29 cellular contexts compared by ENCODE assay signal in the genomic region with DNA sequence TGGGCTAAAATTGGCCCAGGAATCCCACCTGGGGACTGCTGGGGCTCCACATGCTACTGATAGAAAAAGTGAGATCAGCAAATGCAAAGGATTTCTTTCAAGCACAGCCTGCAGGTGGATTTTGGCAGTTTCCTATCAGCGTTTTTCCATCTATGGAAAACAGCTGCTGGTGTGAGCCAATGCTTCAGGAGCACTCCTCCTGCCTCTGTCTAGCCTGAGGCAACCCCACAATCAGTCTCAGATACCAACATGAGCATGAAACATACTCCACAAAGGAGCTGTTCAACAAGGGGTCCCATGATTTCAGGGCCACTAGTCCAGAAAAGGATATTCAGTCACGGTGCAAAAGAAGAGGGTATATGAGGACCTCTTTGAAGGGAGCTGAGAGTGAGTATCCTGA.
A peak's percentile ranks its signal among the peaks of the same experiment; 100 is the strongest.
DNase-seq lines count a peak whose midpoint lies in the region; ATAC-seq and TF ChIP-seq lines count a peak whose summit lies in the region.
"Had no signal": no experiment of that assay in that cellular context is flagged by ENCODE, and none has a peak within 500 bp of the region (broad histone marks: within the 10 kb centered on the region; RNA-seq: fewer than 3 reads in every experiment).

No MANE protein-coding gene starts in this region.

- H2AFZ ChIP-seq in SK-N-SH (ENCODE audit: low read depth) = no peak overlapping the region

- H3K27ac ChIP-seq in SK-N-SH (ENCODE audit: low read depth in 2 of 2, low read length in 1 of 2) = peak overlapping the region in 1 of 2 experiments; percentile 99; a peak in 2 of 4 replicates
- no peak overlapping the region for H3K27ac ChIP-seq in endodermal cell (ENCODE audit: low read depth, low read length)
- H3K27ac ChIP-seq: BLaER1 treated with 17β-estradiol and CSF1 and Interleukin-3, amounts not matched to agents 10 nM and 100 nM; colonic mucosa; esophagus squamous epithelium; neutrophil; right lobe of liver; suprapubic skin had no signal

- H3K4me1 Mint-ChIP-seq in endodermal cell = peaks cover 12% of the 10 kb centered on the region
- H3K4me1 Mint-ChIP-seq in natural killer cell treated with Interleukin-12 subunit alpha and Interleukin-12 subunit beta and Interleukin-15 and Interleukin-18, amount 100 ng/mL, for 72 hours (ENCODE audit: low read depth in 2 of 2) = no peaks in the 10 kb centered on the region
- no peaks in the 10 kb centered on the region for H3K4me1 Mint-ChIP-seq in naive thymus-derived CD8-positive, alpha-beta T cell
- H3K4me1 Mint-ChIP-seq: activated T-helper 17 cell treated with anti-CD3 and anti-CD28 coated beads, Interleukin-2, amount 50 U/mL, for 72 hours; memory B cell; stimulated activated memory B cell treated with anti-CD40 and anti-IgM and Interleukin-4, amounts not matched to agents 10 μg/mL and 1 μg/mL and 100 μg/mL, for 72 hours had no signal

- no peak overlapping the region for H3K4me3 ChIP-seq in SK-N-SH (ENCODE audit: low read depth in 2 of 2, low read length in 1 of 2)
- no peak overlapping the region for H3K4me3 ChIP-seq in endodermal cell (ENCODE audit: low read length)
- H3K4me3 ChIP-seq in skeletal muscle satellite cell (ENCODE audit: low read length) = no peak overlapping the region
- H3K4me3 ChIP-seq: BLaER1 treated with 17β-estradiol and CSF1 and Interleukin-3, amounts not matched to agents 10 nM and 100 nM; colonic mucosa; esophagus squamous epithelium; right lobe of liver; SJSA1; suprapubic skin had no signal

- no peaks in the 10 kb centered on the region for H3K27me3 ChIP-seq in SK-N-SH (ENCODE audit: insufficient read depth)
- no peaks in the 10 kb centered on the region for H3K27me3 ChIP-seq in endodermal cell (ENCODE audit: control insufficient read depth, insufficient read depth, low read length, poor library complexity, severe bottlenecking)
- no peaks in the 10 kb centered on the region for H3K27me3 ChIP-seq in skeletal muscle satellite cell (ENCODE audit: control insufficient read depth, insufficient read depth, low read length)
- H3K27me3 ChIP-seq: BLaER1 treated with 17β-estradiol and CSF1 and Interleukin-3, amounts not matched to agents 10 nM and 100 nM; colonic mucosa; esophagus squamous epithelium; right lobe of liver; SJSA1; suprapubic skin had no signal

- peaks cover 42% of the 10 kb centered on the region for H3F3A ChIP-seq in SK-N-SH (replicated peaks; ENCODE audit: insufficient read depth)

- CTCF ChIA-PET in SK-N-SH (lab: Yijun Ruan, JAX) = interaction anchor here (0.5 kb wide), 1 partner anchor 29 kb away, joined by 3 read pairs; no protein-coding TSS in a partner anchor

- DNase-seq in SK-N-SH = peak; percentile 23
- DNase-seq in NCI-H526 (lab: John Stamatoyannopoulos, UW) = peak; percentile 91 to 92
- no peak for DNase-seq in endodermal cell
- DNase-seq in natural killer cell treated with Interleukin-12 subunit alpha and Interleukin-12 subunit beta and Interleukin-15 and Interleukin-18, amount 100 ng/mL, for 72 hours (ENCODE audit: low spot score) = no peak
- DNase-seq in naive thymus-derived CD8-positive, alpha-beta T cell = no peak
- DNase-seq: activated CD4-positive, alpha-beta memory T cell treated with anti-CD3 and anti-CD28 coated beads for 36 hours; activated CD4-positive, CD25-positive, alpha-beta regulatory T cell treated with anti-CD3 and anti-CD28 coated beads, Interleukin-2, amount 50 U/mL, for 72 hours; activated CD8-positive, alpha-beta memory T cell treated with anti-CD3 and anti-CD28 coated beads, Interleukin-2, amount 50 U/mL, for 4 hours; activated naive CD4-positive, alpha-beta T cell treated with anti-CD3 and anti-CD28 coated beads, Interleukin-2, amount 50 U/mL, for 16 hours; esophagus squamous epithelium; GDM1; NCI-H2107; NCI-H524 treated with DMSO at 0.1 percent for 48 hours; right lobe of liver; stimulated activated CD4-positive, alpha-beta T cell treated with anti-CD3 and anti-CD28 coated beads, Interleukin-4, amount 100 ng/mL, for 4 hours had no signal

- no peaks in the 10 kb centered on the region; the same call in 1 of the 2 replicates for H3K79me2 ChIP-seq in SK-N-SH (ENCODE audit: insufficient read depth)

- peaks cover 2% of the 10 kb centered on the region for H3K27me3 Mint-ChIP-seq in endodermal cell (ENCODE audit: insufficient read depth)
- H3K27me3 Mint-ChIP-seq in natural killer cell treated with Interleukin-12 subunit alpha and Interleukin-12 subunit beta and Interleukin-15 and Interleukin-18, amount 100 ng/mL, for 72 hours = peaks cover 0 to 7% of the 10 kb centered on the region in 2 donors
- H3K27me3 Mint-ChIP-seq in naive thymus-derived CD8-positive, alpha-beta T cell = peaks cover 0 to 3% (median 1%) of the 10 kb centered on the region in 5 donors
- H3K27me3 Mint-ChIP-seq: memory B cell; stimulated activated memory B cell treated with anti-CD40 and anti-IgM and Interleukin-4, amounts not matched to agents 10 μg/mL and 1 μg/mL and 100 μg/mL, for 72 hours had no signal

- no peak overlapping the region for H3K4me3 Mint-ChIP-seq in endodermal cell
- no peak overlapping the region for H3K4me3 Mint-ChIP-seq in natural killer cell treated with Interleukin-12 subunit alpha and Interleukin-12 subunit beta and Interleukin-15 and Interleukin-18, amount 100 ng/mL, for 72 hours
- H3K4me3 Mint-ChIP-seq in naive thymus-derived CD8-positive, alpha-beta T cell = no peak overlapping the region
- H3K4me3 Mint-ChIP-seq: activated CD4-positive, alpha-beta memory T cell treated with anti-CD3 and anti-CD28 coated beads for 36 hours; activated T-helper 17 cell treated with anti-CD3 and anti-CD28 coated beads, Interleukin-2, amount 50 U/mL, for 72 hours; memory B cell; stimulated activated memory B cell treated with anti-CD40 and anti-IgM and Interleukin-4, amounts not matched to agents 10 μg/mL and 1 μg/mL and 100 μg/mL, for 72 hours; T-helper 1 cell treated with Interleukin-12 subunit alpha and Interleukin-12 subunit beta and Interleukin-4 antibody, amounts not matched to agents 30 μg/mL and 1 μg/mL, for 36 hours had no signal

- no peak for TF ChIP-seq POLR2A in GM18505 (IDR thresholded peaks at IDR 0.05; ENCODE audit: borderline replicate concordance, extremely low read depth, insufficient read depth, insufficient read length)

- H3K36me3 Mint-ChIP-seq in endodermal cell (ENCODE audit: low read depth) = no peaks in the 10 kb centered on the region
- H3K36me3 Mint-ChIP-seq in natural killer cell treated with Interleukin-12 subunit alpha and Interleukin-12 subunit beta and Interleukin-15 and Interleukin-18, amount 100 ng/mL, for 72 hours = no peaks in the 10 kb centered on the region
- no peaks in the 10 kb centered on the region for H3K36me3 Mint-ChIP-seq in naive thymus-derived CD8-positive, alpha-beta T cell
- H3K36me3 Mint-ChIP-seq: activated CD4-positive, alpha-beta memory T cell treated with anti-CD3 and anti-CD28 coated beads for 36 hours; memory B cell; stimulated activated memory B cell treated with anti-CD40 and anti-IgM and Interleukin-4, amounts not matched to agents 10 μg/mL and 1 μg/mL and 100 μg/mL, for 72 hours had no signal

- H3K36me3 ChIP-seq in SK-N-SH (replicated peaks in 1 of 2; ENCODE audit: control insufficient read depth in 1 of 2, insufficient read depth in 2 of 2, low read length in 1 of 2) (no peaks in the 10 kb centered on the region), endodermal cell (ENCODE audit: control insufficient read depth, insufficient read depth, low read length) (no peaks in the 10 kb centered on the region), skeletal muscle satellite cell (ENCODE audit: insufficient read depth, low read length) (no peaks in the 10 kb centered on the region)
- H3K36me3 ChIP-seq: BLaER1 treated with 17β-estradiol and CSF1 and Interleukin-3, amounts not matched to agents 10 nM and 100 nM; colonic mucosa; esophagus squamous epithelium; neutrophil; right lobe of liver; SJSA1; suprapubic skin had no signal

- H3K9me2 ChIP-seq in SK-N-SH = no peaks in the 10 kb centered on the region

- POLR2A ChIA-PET in SK-N-SH (lab: Yijun Ruan, JAX) = no interaction called here
- POLR2A ChIA-PET in naive thymus-derived CD8-positive, alpha-beta T cell (lab: Charles Lee) = no interaction called here

- WGBS in SK-N-SH (ENCODE audit: low lambda C conversion rate) = 64% methylated on average over 2 of the region's 2 CpGs
- 67 to 70% methylated on average over 2 of the region's 2 CpGs for WGBS in endodermal cell (ENCODE audit: insufficient coverage in 1 of 2, insufficient read length in 1 of 2), 2 experiments

- H3K9me3 ChIP-seq in SK-N-SH (no peaks in the 10 kb centered on the region), endodermal cell (ENCODE audit: control insufficient read depth, low read length) (no peaks in the 10 kb centered on the region), skeletal muscle satellite cell (replicated peaks; ENCODE audit: low read length) (no peaks in the 10 kb centered on the region)
- H3K9me3 ChIP-seq: BLaER1 treated with 17β-estradiol and CSF1 and Interleukin-3, amounts not matched to agents 10 nM and 100 nM; colonic mucosa; esophagus squamous epithelium; neutrophil; right lobe of liver; SJSA1; suprapubic skin had no signal

- H3K9me3 Mint-ChIP-seq in endodermal cell = no peaks in the 10 kb centered on the region
- no peaks in the 10 kb centered on the region for H3K9me3 Mint-ChIP-seq in natural killer cell treated with Interleukin-12 subunit alpha and Interleukin-12 subunit beta and Interleukin-15 and Interleukin-18, amount 100 ng/mL, for 72 hours
- no peaks in the 10 kb centered on the region for H3K9me3 Mint-ChIP-seq in naive thymus-derived CD8-positive, alpha-beta T cell
- H3K9me3 Mint-ChIP-seq: activated CD4-positive, alpha-beta memory T cell treated with anti-CD3 and anti-CD28 coated beads for 36 hours; activated T-helper 17 cell treated with anti-CD3 and anti-CD28 coated beads, Interleukin-2, amount 50 U/mL, for 72 hours; memory B cell; stimulated activated memory B cell treated with anti-CD40 and anti-IgM and Interleukin-4, amounts not matched to agents 10 μg/mL and 1 μg/mL and 100 μg/mL, for 72 hours; T-helper 1 cell treated with Interleukin-12 subunit alpha and Interleukin-12 subunit beta and Interleukin-4 antibody, amounts not matched to agents 30 μg/mL and 1 μg/mL, for 36 hours had no signal

- TF ChIP-seq CTCF in SK-N-SH (IDR thresholded peaks at IDR 0.05) = no peak
- TF ChIP-seq CTCF in endodermal cell (conservative IDR thresholded peaks at IDR 0.05) = peak; percentile 13

- H3K4me2 ChIP-seq in SK-N-SH = no peak overlapping the region
- H3K4me2 ChIP-seq in skeletal muscle satellite cell (ENCODE audit: low read length) = no peak overlapping the region
- H3K4me2 ChIP-seq: BLaER1 treated with 17β-estradiol and CSF1 and Interleukin-3, amounts not matched to agents 10 nM and 100 nM had no signal

- no peaks in the 10 kb centered on the region for H4K20me1 ChIP-seq in SK-N-SH (ENCODE audit: insufficient read depth)
- H4K20me1 ChIP-seq: BLaER1 treated with 17β-estradiol and CSF1 and Interleukin-3, amounts not matched to agents 10 nM and 100 nM had no signal

- peak in 1 of 2 experiments; percentile 47; a peak in 1 of 4 replicates for TF ChIP-seq EP300 in SK-N-SH (IDR thresholded peaks at IDR 0.05; ENCODE audit: borderline replicate concordance in 1 of 2, low read depth in 1 of 2, low read length in 1 of 2)

- peaks cover 11 to 30% of the 10 kb centered on the region in 2 experiments; a peak in 3 of 4 replicates for H3K4me1 ChIP-seq in SK-N-SH (ENCODE audit: control insufficient read depth in 1 of 2, insufficient read depth in 2 of 2, low read depth in 1 of 2, low read length in 1 of 2)
- H3K4me1 ChIP-seq in endodermal cell (ENCODE audit: control insufficient read depth, insufficient read depth, low read length) = no peaks in the 10 kb centered on the region
- peaks cover 68% of the 10 kb centered on the region for H3K4me1 ChIP-seq in skeletal muscle satellite cell (ENCODE audit: control insufficient read depth, insufficient read depth, low read length)
- H3K4me1 ChIP-seq: colonic mucosa, esophagus squamous epithelium, suprapubic skin had no signal

- ATAC-seq in SK-N-SH treated with all-trans-retinoic acid at 6 μM for 48 hours (no peak), GM18505 (IDR thresholded peaks at IDR 0.05; ENCODE audit: unreplicated experiment) (no peak)
- no peak for ATAC-seq in natural killer cell treated with Interleukin-12 subunit alpha and Interleukin-12 subunit beta and Interleukin-15 and Interleukin-18, amount 100 ng/mL, for 72 hours
- ATAC-seq in naive thymus-derived CD8-positive, alpha-beta T cell = no peak
- ATAC-seq: activated T-helper 17 cell treated with anti-CD3 and anti-CD28 coated beads, Interleukin-2, amount 50 U/mL, for 72 hours; HCT116; right lobe of liver; stimulated activated memory B cell treated with anti-CD40 and anti-IgM and Interleukin-4, amounts not matched to agents 10 μg/mL and 1 μg/mL and 100 μg/mL, for 72 hours had no signal

- peak; percentile 17; the same call in 1 of the 2 replicates for TF ChIP-seq RAD21 in SK-N-SH (IDR thresholded peaks at IDR 0.05; ENCODE audit: low read length)

- H3K9ac ChIP-seq in SK-N-SH = peak overlapping the region; percentile 78; the same call in 1 of the 2 replicates
- H3K9ac ChIP-seq in endodermal cell (ENCODE audit: extremely low read depth, low read length, poor library complexity, severe bottlenecking) = no peak overlapping the region
- peak overlapping the region; percentile 83 for H3K9ac ChIP-seq in skeletal muscle satellite cell (ENCODE audit: low read depth, low read length)
- H3K9ac ChIP-seq: BLaER1 treated with 17β-estradiol and CSF1 and Interleukin-3, amounts not matched to agents 10 nM and 100 nM had no signal

- no peak overlapping the region for H3K27ac Mint-ChIP-seq in endodermal cell
- no peak overlapping the region for H3K27ac Mint-ChIP-seq in natural killer cell treated with Interleukin-12 subunit alpha and Interleukin-12 subunit beta and Interleukin-15 and Interleukin-18, amount 100 ng/mL, for 72 hours
- H3K27ac Mint-ChIP-seq in naive thymus-derived CD8-positive, alpha-beta T cell = no peak overlapping the region
- H3K27ac Mint-ChIP-seq: activated CD4-positive, alpha-beta memory T cell treated with anti-CD3 and anti-CD28 coated beads for 36 hours; activated T-helper 17 cell treated with anti-CD3 and anti-CD28 coated beads, Interleukin-2, amount 50 U/mL, for 72 hours; memory B cell; progenitor cell of endocrine pancreas; stimulated activated memory B cell treated with anti-CD40 and anti-IgM and Interleukin-4, amounts not matched to agents 10 μg/mL and 1 μg/mL and 100 μg/mL, for 72 hours; T-helper 1 cell treated with Interleukin-12 subunit alpha and Interleukin-12 subunit beta and Interleukin-4 antibody, amounts not matched to agents 30 μg/mL and 1 μg/mL, for 36 hours had no signal

Comparison
In these comparisons a context has a peak if more than half of its experiments do, and no peak if none do; other contexts are left out.
1. DNase-seq: peak in SK-N-SH (single experiment) and NCI-H526 (2 of 2); none in endodermal cell (single experiment), natural killer cell treated with Interleukin-12 subunit alpha and Interleukin-12 subunit beta and Interleukin-15 and Interleukin-18, amount 100 ng/mL, for 72 hours (single experiment) and naive thymus-derived CD8-positive, alpha-beta T cell (0 of 10).